Comparison of ENCODE assay signal across 34 cellular contexts in genomic region chr2:145543856-145544255, GRCh38.
"Had no signal": no experiment of that assay in that cellular context is flagged by ENCODE, and none has a peak within 500 bp of the region (broad histone marks: within the 10 kb centered on the region; RNA-seq: fewer than 3 reads in every experiment).

No MANE protein-coding gene starts in this region.

- H3K9ac ChIP-seq: KMS-11 had no signal

- DNase-seq: Karpas-422, Kasumi-1, MG63, MM.1S, MV-4-11, NCI-H1048, NCI-H1092, NCI-H1092 treated with DMSO at 0.1 percent for 48 hours, NCI-H1105, NCI-H1105 treated with DMSO at 0.1 percent for 48 hours, NCI-H1417, NCI-H1417 treated with DMSO at 0.1 percent for 48 hours, NCI-H1436, NCI-H1436 treated with DMSO at 0.1 percent for 48 hours, NCI-H146, NCI-H1694, NCI-H1694 treated with DMSO at 0.1 percent for 48 hours, NCI-H187, NCI-H187 treated with DMSO at 0.1 percent for 48 hours, NCI-H1930, NCI-H2029, NCI-H2029 treated with DMSO at 0.1 percent for 48 hours, NCI-H2081, NCI-H2081 treated with DMSO at 0.1 percent for 48 hours, NCI-H2107, NCI-H2171, NCI-H2171 treated with DMSO at 0.1 percent for 48 hours, NCI-H2227 treated with DMSO at 0.1 percent for 48 hours, NCI-H226, NCI-H345, NCI-H446, NCI-H446 treated with DMSO at 0.1 percent for 48 hours, NCI-H510A had no signal

- H3K27me3 ChIP-seq: MG63 had no signal

- H3K4me3 ChIP-seq: MG63 had no signal

- H3K9me3 ChIP-seq: MG63 had no signal

- H3K36me3 ChIP-seq: MG63 had no signal

- H3K4me2 ChIP-seq: KMS-11 had no signal

- H3K27ac ChIP-seq: KMS-11 had no signal
